ENCODE assay signal across 12 cellular contexts in genomic region chr17:46063239-46063638, GRCh38.
DNase-seq lines count a peak whose midpoint lies in the region; ATAC-seq, FAIRE-seq and TF ChIP-seq lines count a peak whose summit lies in the region.
"Had no signal": no experiment of that assay in that cellular context is flagged by ENCODE, and none has a peak within 500 bp of the region (broad histone marks: within the 10 kb centered on the region; RNA-seq: fewer than 3 reads in every experiment).

No MANE protein-coding gene starts in this region.

- H3K27ac ChIP-seq in foreskin keratinocyte (peak overlapping the region; percentile 50), skeletal muscle tissue (ENCODE audit: low read depth, low read length) (peak overlapping the region; percentile 25), testis (no peak overlapping the region)

- H3K9me3 ChIP-seq in skeletal muscle tissue (ENCODE audit: control insufficient read depth in 3 of 3, low read length in 3 of 3) (no peaks in the 10 kb centered on the region), testis (no peaks in the 10 kb centered on the region)

- H3K4me1 ChIP-seq in foreskin keratinocyte (peaks cover 9% of the 10 kb centered on the region), skeletal muscle tissue (ENCODE audit: control insufficient read depth in 3 of 3, insufficient read depth in 3 of 3, low read length in 3 of 3) (peaks cover 2 to 12% (median 5%) of the 10 kb centered on the region in 3 donors), testis (no peaks in the 10 kb centered on the region)

- peak; percentile 94 for FAIRE-seq in H54 (lab: Jason Lieb, UNC)

- TF ChIP-seq CTCF in foreskin keratinocyte (conservative IDR thresholded peaks at IDR 0.05), result no peak
- no peak for TF ChIP-seq CTCF in testis (IDR thresholded peaks at IDR 0.05)

- DNase-seq in H54 (ENCODE audit: insufficient read length, low spot score) (peak; percentile 49), foreskin keratinocyte (peak; percentile 75 to 92), testis (no peak)
- DNase-seq: dermis blood vessel endothelial cell, immature natural killer cell, KG1, NCI-H69, T-helper 2 cell had no signal

- H3K36me3 ChIP-seq in skeletal muscle tissue (ENCODE audit: control insufficient read depth in 3 of 3, insufficient read depth in 3 of 3, low read length in 3 of 3) (peaks cover 7 to 26% (median 18%) of the 10 kb centered on the region in 3 donors), testis (ENCODE audit: low read depth, missing control alignments) (no peaks in the 10 kb centered on the region)

- no peaks in the 10 kb centered on the region for H3K27me3 ChIP-seq in foreskin keratinocyte
- H3K27me3 ChIP-seq in skeletal muscle tissue (ENCODE audit: control insufficient read depth in 3 of 3, insufficient read depth in 3 of 3, low read length in 3 of 3), result no peaks in the 10 kb centered on the region
- H3K27me3 ChIP-seq in testis, result no peaks in the 10 kb centered on the region

- 38 to 79% methylated on average over 2 of the region's 2 CpGs for WGBS in testis, 2 donors

- TF ChIP-seq POLR2A in H54 (IDR thresholded peaks at IDR 0.05; ENCODE audit: low read depth, low read length) (no peak), testis (IDR thresholded peaks at IDR 0.05) (no peak)

- no peak overlapping the region for H3K9ac ChIP-seq in skeletal muscle tissue (ENCODE audit: low read depth in 1 of 3, low read length in 3 of 3)

- intact Hi-C loops in testis (cut with DNase I; ENCODE audit: low total_unique reads), result no loop called here

- H3K4me3 ChIP-seq in skeletal muscle tissue (ENCODE audit: low read length in 3 of 3), result no peak overlapping the region
- no peak overlapping the region for H3K4me3 ChIP-seq in testis

- ATAC-seq in SK-N-SH treated with all-trans-retinoic acid at 6 μM for 48 hours, result peak; percentile 90
- peak; percentile 89 for ATAC-seq in foreskin keratinocyte
- ATAC-seq in HG03196 (IDR thresholded peaks at IDR 0.05; ENCODE audit: unreplicated experiment), result no peak
- ATAC-seq in GM19351 (IDR thresholded peaks at IDR 0.05; ENCODE audit: unreplicated experiment), result no peak

TF ChIP-seq in SK-N-SH treated with all-trans-retinoic acid at 6 μM for 48 hours, 23 proteins besides CTCF, POLR2A, EP300 and RAD21:
- no peak for TF ChIP-seq POU6F1 (CRISPR knock-in tag; IDR thresholded peaks at IDR 0.05; ENCODE audit: borderline replicate concordance, low read depth)
- TF ChIP-seq ISL1 (CRISPR knock-in tag; IDR thresholded peaks at IDR 0.05), result peak; percentile 48
- peak; percentile 65; the same call in 1 of the 2 replicates for TF ChIP-seq CREB5 (CRISPR knock-in tag; IDR thresholded peaks at IDR 0.05; ENCODE audit: low read depth)

Comparison
In these comparisons a context has a peak if more than half of its experiments do, and no peak if none do; other contexts are left out.
1. ATAC-seq: peak in SK-N-SH treated with all-trans-retinoic acid at 6 μM for 48 hours (single experiment) and foreskin keratinocyte (single experiment); none in HG03196 (single experiment) and GM19351 (single experiment).
2. H3K27ac ChIP-seq: peak in foreskin keratinocyte (single experiment) and skeletal muscle tissue (single experiment); none in testis (0 of 2).